ENCODE assay signal across 22 cellular contexts in the genomic region with DNA sequence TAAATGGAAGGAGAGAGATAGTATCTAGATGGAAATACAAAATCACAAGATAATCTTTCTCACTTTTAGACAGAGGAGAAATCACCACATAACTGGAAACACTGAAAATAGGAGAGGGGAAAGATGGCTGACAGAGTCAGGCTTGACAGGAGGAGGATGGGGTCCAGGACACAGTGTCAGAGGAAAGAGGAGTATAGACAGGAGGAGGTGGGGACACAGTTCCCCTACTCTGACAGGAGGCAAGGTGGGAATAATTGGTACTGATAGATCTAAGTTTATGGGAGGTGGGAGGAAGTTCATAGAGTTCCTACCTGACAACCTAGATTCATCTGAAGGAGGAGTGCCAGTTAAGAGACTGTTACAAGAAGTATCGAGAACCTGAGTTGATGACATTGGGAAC.
DNase-seq lines count a peak whose midpoint lies in the region.
"Had no signal": no experiment of that assay in that cellular context is flagged by ENCODE, and none has a peak within 500 bp of the region (broad histone marks: within the 10 kb centered on the region; RNA-seq: fewer than 3 reads in every experiment).

No MANE protein-coding gene starts in this region.

- peak; percentile 50 for DNase-seq in putamen (ENCODE audit: low spot score)
- no peak for DNase-seq in NCI-H2196 treated with DMSO at 0.1 percent for 48 hours (lab: John Stamatoyannopoulos, UW; ENCODE audit: unreplicated experiment)
- DNase-seq: 8988T; ACHN; AML-193; BE2C; C1 segment of cervical spinal cord; Caco-2; Calu3; CD4-positive, alpha-beta memory T cell; CD4-positive, alpha-beta T cell; CD4-positive, CD25-positive, alpha-beta regulatory T cell; CD8-positive, alpha-beta memory T cell; CD8-positive, alpha-beta T cell; COR-L47; DMS 273 treated with DMSO at 0.1 percent for 48 hours; DMS153; DMS53; DMS79; DMS79 treated with DMSO at 0.1 percent for 48 hours; DND-41; EL had no signal
